19 cellular contexts compared by ENCODE assay signal in genomic region chr17:34645636-34646035, GRCh38.
DNase-seq lines count a peak whose midpoint lies in the region; ATAC-seq, FAIRE-seq and TF ChIP-seq lines count a peak whose summit lies in the region.
"Had no signal": no experiment of that assay in that cellular context is flagged by ENCODE, and none has a peak within 500 bp of the region (broad histone marks: within the 10 kb centered on the region; RNA-seq: fewer than 3 reads in every experiment).

No MANE protein-coding gene starts in this region.

- H3K9ac ChIP-seq in BLaER1: no peak overlapping the region
- no peak overlapping the region for H3K9ac ChIP-seq in kidney (ENCODE audit: low read length in 2 of 2)

- H3K79me2 ChIP-seq in GM23338 (replicated peaks; ENCODE audit: insufficient read depth): no peaks in the 10 kb centered on the region

- H3K4me2 ChIP-seq in BLaER1: peak overlapping the region; percentile 26
- H3K4me2 ChIP-seq in GM23338: no peak overlapping the region
- H3K4me2 ChIP-seq: PC-9 had no signal

- peaks cover 8 to 21% (median 13%) of the 10 kb centered on the region in 3 donors for H3K27me3 Mint-ChIP-seq in CD14-positive monocyte (ENCODE audit: low read depth in 3 of 3)
- peaks cover 8% of the 10 kb centered on the region for H3K27me3 Mint-ChIP-seq in GM23338 (ENCODE audit: insufficient read depth, low read depth, poor library complexity)

- peak overlapping the region in 1 of 7 donors; percentile 20 for H3K27ac Mint-ChIP-seq in CD14-positive monocyte
- no peak overlapping the region for H3K27ac Mint-ChIP-seq in GM23338
- H3K27ac Mint-ChIP-seq: activated CD8-positive, alpha-beta T cell treated with anti-CD3 and anti-CD28 coated beads for 36 hours; activated naive CD8-positive, alpha-beta T cell treated with anti-CD3 and anti-CD28 coated beads for 36 hours had no signal

- no peak overlapping the region for H3K4me3 ChIP-seq in BLaER1
- no peak overlapping the region for H3K4me3 ChIP-seq in kidney (ENCODE audit: low read length in 2 of 2)
- no peak overlapping the region for H3K4me3 ChIP-seq in GM23338
- H3K4me3 ChIP-seq: PC-9 had no signal

- H3K9me2 ChIP-seq in GM23338 (ENCODE audit: insufficient read depth): no peaks in the 10 kb centered on the region

- H3K4me1 Mint-ChIP-seq in CD14-positive monocyte: no peaks in the 10 kb centered on the region
- no peaks in the 10 kb centered on the region for H3K4me1 Mint-ChIP-seq in GM23338
- H3K4me1 Mint-ChIP-seq: activated naive CD8-positive, alpha-beta T cell treated with anti-CD3 and anti-CD28 coated beads for 36 hours had no signal

- H3K4me1 ChIP-seq in BLaER1 (peaks cover 14% of the 10 kb centered on the region), kidney (ENCODE audit: control insufficient read depth in 1 of 2, insufficient read depth in 1 of 2, low read depth in 1 of 2, low read length in 2 of 2) (peaks cover 0 to 3% of the 10 kb centered on the region in 2 donors), GM23338 (ENCODE audit: insufficient read depth) (no peaks in the 10 kb centered on the region)

- TF ChIP-seq CTCF in CD14-positive monocyte (IDR thresholded peaks at IDR 0.05) (no peak), kidney (IDR thresholded peaks at IDR 0.05; ENCODE audit: borderline replicate concordance, extremely low read depth, insufficient read depth) (no peak), GM23338 (conservative IDR thresholded peaks at IDR 0.05; ENCODE audit: low read depth in 2 of 2) (no peak)

- no peaks in the 10 kb centered on the region for H3F3A ChIP-seq in GM23338 (replicated peaks; ENCODE audit: low read depth)

- H3K27ac ChIP-seq in BLaER1 (no peak overlapping the region), kidney (ENCODE audit: low read depth in 2 of 2, low read length in 2 of 2) (no peak overlapping the region), GM23338 (ENCODE audit: low read depth) (no peak overlapping the region)
- H3K27ac ChIP-seq: brain microvascular endothelial cell, epithelial cell of prostate, PC-9 had no signal

- DNase-seq in NCI-H1092 (lab: John Stamatoyannopoulos, UW): peak; percentile 92
- DNase-seq in NCI-H2227 (lab: John Stamatoyannopoulos, UW; ENCODE audit: unreplicated experiment): peak; percentile 85
- DNase-seq in astrocyte of the hippocampus (ENCODE audit: low read depth, low spot score): peak; percentile 25
- DNase-seq in CD14-positive monocyte (ENCODE audit: low spot score): no peak
- DNase-seq in kidney: no peak
- DNase-seq in GM23338 (ENCODE audit: low spot score): no peak
- no peak for DNase-seq in Ammon's horn (ENCODE audit: low spot score)
- DNase-seq: activated CD8-positive, alpha-beta T cell treated with anti-CD3 and anti-CD28 coated beads for 36 hours; activated naive CD8-positive, alpha-beta T cell treated with anti-CD3 and anti-CD28 coated beads for 36 hours; brain microvascular endothelial cell; dermis blood vessel endothelial cell; left ventricle myocardium superior; NCI-H510A; PC-9; right cardiac atrium; stimulated activated CD4-positive, alpha-beta T cell treated with anti-CD3 and anti-CD28 coated beads, Interleukin-1b, Interleukin-23, amount 100 ng/mL, for 48 hours had no signal

- H3K36me3 ChIP-seq in BLaER1 (no peaks in the 10 kb centered on the region), kidney (ENCODE audit: control insufficient read depth in 1 of 2, insufficient read depth in 2 of 2, low read length in 2 of 2) (no peaks in the 10 kb centered on the region), GM23338 (ENCODE audit: insufficient read depth) (no peaks in the 10 kb centered on the region)
- H3K36me3 ChIP-seq: brain microvascular endothelial cell had no signal

- H3K9me3 Mint-ChIP-seq in CD14-positive monocyte (no peaks in the 10 kb centered on the region), GM23338 (0 out of 3 replicates have a peak, but pooled peaks cover 3% of the 10 kb centered on the region)
- H3K9me3 Mint-ChIP-seq: activated CD8-positive, alpha-beta T cell treated with anti-CD3 and anti-CD28 coated beads for 36 hours; activated naive CD8-positive, alpha-beta T cell treated with anti-CD3 and anti-CD28 coated beads for 36 hours had no signal

- H2AFZ ChIP-seq in GM23338: no peak overlapping the region
- H2AFZ ChIP-seq: PC-9 had no signal

- no peak for ATAC-seq in GM23338
- ATAC-seq: activated CD8-positive, alpha-beta T cell treated with anti-CD3 and anti-CD28 coated beads for 36 hours; left ventricle myocardium superior; right cardiac atrium had no signal

- H3K27me3 ChIP-seq in BLaER1 (no peaks in the 10 kb centered on the region), GM23338 (ENCODE audit: insufficient read depth) (no peaks in the 10 kb centered on the region)
- H3K27me3 ChIP-seq: brain microvascular endothelial cell had no signal

- H3K36me3 Mint-ChIP-seq in CD14-positive monocyte (no peaks in the 10 kb centered on the region), GM23338 (ENCODE audit: low read depth) (no peaks in the 10 kb centered on the region; the same call in 2 of the 3 replicates)
- H3K36me3 Mint-ChIP-seq: activated naive CD8-positive, alpha-beta T cell treated with anti-CD3 and anti-CD28 coated beads for 36 hours had no signal

- H3K4me3 Mint-ChIP-seq in CD14-positive monocyte (no peak overlapping the region), GM23338 (no peak overlapping the region)
- H3K4me3 Mint-ChIP-seq: activated CD8-positive, alpha-beta T cell treated with anti-CD3 and anti-CD28 coated beads for 36 hours; activated naive CD8-positive, alpha-beta T cell treated with anti-CD3 and anti-CD28 coated beads for 36 hours had no signal

- H3K9me3 ChIP-seq in BLaER1: no peaks in the 10 kb centered on the region
- no peaks in the 10 kb centered on the region for H3K9me3 ChIP-seq in kidney (ENCODE audit: control insufficient read depth in 1 of 2, low read length in 2 of 2)

- FAIRE-seq in kidney (lab: Jason Lieb, UNC): no peak
- FAIRE-seq: frontal cortex had no signal

- intact Hi-C loops in CD14-positive monocyte (cut with micrococcal nuclease): no loop called here
- intact Hi-C loops in kidney (cut with DNase I): no loop called here

- H4K20me1 ChIP-seq in BLaER1: no peaks in the 10 kb centered on the region
- H4K20me1 ChIP-seq in GM23338 (replicated peaks; ENCODE audit: insufficient read depth): no peaks in the 10 kb centered on the region

TF ChIP-seq in GM23338, 12 proteins besides CTCF, POLR2A, EP300 and RAD21:
- TF ChIP-seq CREB1 (CRISPR knock-in tag; IDR thresholded peaks at IDR 0.05; ENCODE audit: low read depth) (no peak), NANOG (IDR thresholded peaks at IDR 0.05; ENCODE audit: borderline replicate concordance) (no peak)
- TF ChIP-seq, protein P1, sequence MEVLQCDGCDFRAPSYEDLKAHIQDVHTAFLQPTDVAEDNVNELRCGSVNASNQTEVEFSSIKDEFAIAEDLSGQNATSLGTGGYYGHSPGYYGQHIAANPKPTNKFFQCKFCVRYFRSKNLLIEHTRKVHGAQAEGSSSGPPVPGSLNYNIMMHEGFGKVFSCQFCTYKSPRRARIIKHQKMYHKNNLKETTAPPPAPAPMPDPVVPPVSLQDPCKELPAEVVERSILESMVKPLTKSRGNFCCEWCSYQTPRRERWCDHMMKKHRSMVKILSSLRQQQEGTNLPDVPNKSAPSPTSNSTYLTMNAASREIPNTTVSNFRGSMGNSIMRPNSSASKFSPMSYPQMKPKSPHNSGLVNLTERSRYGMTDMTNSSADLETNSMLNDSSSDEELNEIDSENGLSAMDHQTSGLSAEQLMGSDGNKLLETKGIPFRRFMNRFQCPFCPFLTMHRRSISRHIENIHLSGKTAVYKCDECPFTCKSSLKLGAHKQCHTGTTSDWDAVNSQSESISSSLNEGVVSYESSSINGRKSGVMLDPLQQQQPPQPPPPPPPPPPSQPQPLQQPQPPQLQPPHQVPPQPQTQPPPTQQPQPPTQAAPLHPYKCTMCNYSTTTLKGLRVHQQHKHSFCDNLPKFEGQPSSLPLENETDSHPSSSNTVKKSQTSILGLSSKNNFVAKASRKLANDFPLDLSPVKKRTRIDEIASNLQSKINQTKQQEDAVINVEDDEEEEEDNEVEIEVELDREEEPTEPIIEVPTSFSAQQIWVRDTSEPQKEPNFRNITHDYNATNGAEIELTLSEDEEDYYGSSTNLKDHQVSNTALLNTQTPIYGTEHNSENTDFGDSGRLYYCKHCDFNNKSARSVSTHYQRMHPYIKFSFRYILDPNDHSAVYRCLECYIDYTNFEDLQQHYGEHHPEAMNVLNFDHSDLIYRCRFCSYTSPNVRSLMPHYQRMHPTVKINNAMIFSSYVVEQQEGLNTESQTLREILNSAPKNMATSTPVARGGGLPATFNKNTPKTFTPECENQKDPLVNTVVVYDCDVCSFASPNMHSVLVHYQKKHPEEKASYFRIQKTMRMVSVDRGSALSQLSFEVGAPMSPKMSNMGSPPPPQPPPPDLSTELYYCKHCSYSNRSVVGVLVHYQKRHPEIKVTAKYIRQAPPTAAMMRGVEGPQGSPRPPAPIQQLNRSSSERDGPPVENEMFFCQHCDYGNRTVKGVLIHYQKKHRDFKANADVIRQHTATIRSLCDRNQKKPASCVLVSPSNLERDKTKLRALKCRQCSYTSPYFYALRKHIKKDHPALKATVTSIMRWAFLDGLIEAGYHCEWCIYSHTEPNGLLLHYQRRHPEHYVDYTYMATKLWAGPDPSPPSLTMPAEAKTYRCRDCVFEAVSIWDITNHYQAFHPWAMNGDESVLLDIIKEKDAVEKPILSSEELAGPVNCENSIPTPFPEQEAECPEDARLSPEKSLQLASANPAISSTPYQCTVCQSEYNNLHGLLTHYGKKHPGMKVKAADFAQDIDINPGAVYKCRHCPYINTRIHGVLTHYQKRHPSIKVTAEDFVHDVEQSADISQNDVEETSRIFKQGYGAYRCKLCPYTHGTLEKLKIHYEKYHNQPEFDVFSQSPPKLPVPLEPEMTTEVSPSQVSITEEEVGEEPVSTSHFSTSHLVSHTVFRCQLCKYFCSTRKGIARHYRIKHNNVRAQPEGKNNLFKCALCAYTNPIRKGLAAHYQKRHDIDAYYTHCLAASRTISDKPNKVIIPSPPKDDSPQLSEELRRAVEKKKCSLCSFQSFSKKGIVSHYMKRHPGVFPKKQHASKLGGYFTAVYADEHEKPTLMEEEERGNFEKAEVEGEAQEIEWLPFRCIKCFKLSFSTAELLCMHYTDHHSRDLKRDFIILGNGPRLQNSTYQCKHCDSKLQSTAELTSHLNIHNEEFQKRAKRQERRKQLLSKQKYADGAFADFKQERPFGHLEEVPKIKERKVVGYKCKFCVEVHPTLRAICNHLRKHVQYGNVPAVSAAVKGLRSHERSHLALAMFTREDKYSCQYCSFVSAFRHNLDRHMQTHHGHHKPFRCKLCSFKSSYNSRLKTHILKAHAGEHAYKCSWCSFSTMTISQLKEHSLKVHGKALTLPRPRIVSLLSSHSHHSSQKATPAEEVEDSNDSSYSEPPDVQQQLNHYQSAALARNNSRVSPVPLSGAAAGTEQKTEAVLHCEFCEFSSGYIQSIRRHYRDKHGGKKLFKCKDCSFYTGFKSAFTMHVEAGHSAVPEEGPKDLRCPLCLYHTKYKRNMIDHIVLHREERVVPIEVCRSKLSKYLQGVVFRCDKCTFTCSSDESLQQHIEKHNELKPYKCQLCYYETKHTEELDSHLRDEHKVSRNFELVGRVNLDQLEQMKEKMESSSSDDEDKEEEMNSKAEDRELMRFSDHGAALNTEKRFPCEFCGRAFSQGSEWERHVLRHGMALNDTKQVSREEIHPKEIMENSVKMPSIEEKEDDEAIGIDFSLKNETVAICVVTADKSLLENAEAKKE (CRISPR knock-in tag; IDR thresholded peaks at IDR 0.05): no peak

Comparison
In these comparisons a context has a peak if more than half of its experiments do, and no peak if none do; other contexts are left out.
1. DNase-seq: peak in NCI-H1092 (single experiment), NCI-H2227 (single experiment) and astrocyte of the hippocampus (single experiment); none in CD14-positive monocyte (single experiment), kidney (single experiment), GM23338 (single experiment) and Ammon's horn (single experiment).